In genomic region chr17:17792551-17793377, GRCh38 we compare ENCODE assay signal across 8 cellular contexts. TPM values are rescaled to one million over a fixed set of nuclear protein-coding genes. Genes with fewer than 3 reads are reported as not detected.
DNase-seq lines count a peak whose midpoint lies in the region; ATAC-seq and TF ChIP-seq lines count a peak whose summit lies in the region.

No MANE protein-coding gene starts in this region.

- H3K56ac ChIP-seq in mesendoderm (ENCODE audit: low read length), result peak overlapping the region; percentile 67

- H3K18ac ChIP-seq in mesendoderm (ENCODE audit: low read length), result no peak overlapping the region

- H2BK5ac ChIP-seq in mesendoderm (ENCODE audit: low read length), result no peak overlapping the region

- H2BK15ac ChIP-seq in mesendoderm (replicated peaks; ENCODE audit: low read depth), result no peak overlapping the region

- H3K4me1 ChIP-seq in mesendoderm (ENCODE audit: control insufficient read depth, low read depth, low read length), result peaks cover 3% of the 10 kb centered on the region

- peak overlapping the region; percentile 48 for H3K9ac ChIP-seq in mesendoderm (ENCODE audit: low read length)

- WGBS in mesendoderm (ENCODE audit: extremely low coverage, insufficient coverage, low lambda C conversion rate), result no CpG with 5 or more reads among the region's 38 CpGs

- no peak overlapping the region for H3K4me2 ChIP-seq in mesendoderm (ENCODE audit: low read length)

- H3K27ac ChIP-seq in mesendoderm (ENCODE audit: low read depth, low read length) (no peak overlapping the region), temporal lobe (ENCODE audit: low read depth, low read length) (peak overlapping the region; percentile 80)

- H4K5ac ChIP-seq in mesendoderm (ENCODE audit: low read length), result no peak overlapping the region

- H3K4me1 Mint-ChIP-seq in T-helper 17 cell, result peaks cover 25% of the 10 kb centered on the region

- H3K27me3 ChIP-seq in mesendoderm (ENCODE audit: insufficient read depth, low read length, poor library complexity), result peaks cover 1% of the 10 kb centered on the region

- no peaks in the 10 kb centered on the region for H3K36me3 ChIP-seq in mesendoderm (ENCODE audit: control insufficient read depth, insufficient read depth, low read length)

- no peak overlapping the region for H2AK5ac ChIP-seq in mesendoderm (ENCODE audit: low read length)

- H3K23ac ChIP-seq in mesendoderm (ENCODE audit: low read length), result no peak overlapping the region

- ATAC-seq in GM19463 (IDR thresholded peaks at IDR 0.05; ENCODE audit: unreplicated experiment), result peak; percentile 56
- peak; percentile 87 for ATAC-seq in T-helper 17 cell
- ATAC-seq in GM21447 (IDR thresholded peaks at IDR 0.05; ENCODE audit: unreplicated experiment), result no peak
- no peak for ATAC-seq in GM18517 (IDR thresholded peaks at IDR 0.05; ENCODE audit: unreplicated experiment)

- peak overlapping the region; percentile 86 for H3K27ac Mint-ChIP-seq in T-helper 17 cell

- H3K9me3 ChIP-seq in T-helper 17 cell (ENCODE audit: control insufficient read depth, low read length, poor library complexity, severe bottlenecking), result no peaks in the 10 kb centered on the region

- H3K36me3 Mint-ChIP-seq in T-helper 17 cell (ENCODE audit: low read depth), result no peaks in the 10 kb centered on the region

- H2BK120ac ChIP-seq in mesendoderm (ENCODE audit: low read depth, low read length), result no peak overlapping the region

- H3K4me3 ChIP-seq in cardiac fibroblast (replicated peaks in 1 of 2; ENCODE audit: low read depth in 2 of 2, low read length in 2 of 2), result no peak overlapping the region
- H3K4me3 ChIP-seq in mesendoderm (ENCODE audit: low read length), result no peak overlapping the region

- no peaks in the 10 kb centered on the region for H3K79me2 ChIP-seq in mesendoderm (ENCODE audit: control insufficient read depth, insufficient read depth, low read length)

- H4K8ac ChIP-seq in mesendoderm (ENCODE audit: low read depth, low read length), result no peak overlapping the region

- no peak for DNase-seq in T-helper 17 cell
- peak; percentile 73 to 88 for DNase-seq in cardiac fibroblast (ENCODE audit: low read depth in 2 of 2)
- peak; percentile 96 for DNase-seq in mesendoderm
- no peak for DNase-seq in HPDE6-E6E7 (ENCODE audit: extremely low spot score)

- H3K79me1 ChIP-seq in mesendoderm (ENCODE audit: low read length), result no peaks in the 10 kb centered on the region

- H3K4ac ChIP-seq in mesendoderm (ENCODE audit: low read depth, low read length), result no peak overlapping the region

- H3K4me3 Mint-ChIP-seq in T-helper 17 cell, result peak overlapping the region; percentile 81

- H3K27me3 Mint-ChIP-seq in T-helper 17 cell, result no peaks in the 10 kb centered on the region

- no peak for TF ChIP-seq CTCF in cardiac fibroblast (IDR thresholded peaks at IDR 0.05; ENCODE audit: low read depth, low read length)

RNA-seq across cellular contexts. Expression of gene SREBF1, which starts 44.0 kb away (rescaled TPM):
- total RNA-seq in T-helper 17 cell (100 to 1,000 TPM; 198 to 241 TPM), temporal lobe (13.3 TPM)
- 59.1 TPM for polyA plus RNA-seq in mesendoderm (2013, experiment 1 of 2)
- polyA plus RNA-seq in mesendoderm (2013, experiment 2 of 2), result 55.4 TPM

Comparison
In these comparisons a context has a peak if more than half of its experiments do, and no peak if none do; other contexts are left out.
1. ATAC-seq: peak in GM19463 (single experiment) and T-helper 17 cell (single experiment); none in GM21447 (single experiment) and GM18517 (single experiment).
2. DNase-seq: peak in cardiac fibroblast (2 of 2) and mesendoderm (single experiment); none in T-helper 17 cell (0 of 3) and HPDE6-E6E7 (single experiment).
3. RNA of gene SREBF1, which starts 44.0 kb away (total RNA-seq): 198 to 241 TPM in T-helper 17 cell; 13.3 TPM in temporal lobe (single experiment); every median in the first group is over 10 times any median in the second.